In the genomic region with DNA sequence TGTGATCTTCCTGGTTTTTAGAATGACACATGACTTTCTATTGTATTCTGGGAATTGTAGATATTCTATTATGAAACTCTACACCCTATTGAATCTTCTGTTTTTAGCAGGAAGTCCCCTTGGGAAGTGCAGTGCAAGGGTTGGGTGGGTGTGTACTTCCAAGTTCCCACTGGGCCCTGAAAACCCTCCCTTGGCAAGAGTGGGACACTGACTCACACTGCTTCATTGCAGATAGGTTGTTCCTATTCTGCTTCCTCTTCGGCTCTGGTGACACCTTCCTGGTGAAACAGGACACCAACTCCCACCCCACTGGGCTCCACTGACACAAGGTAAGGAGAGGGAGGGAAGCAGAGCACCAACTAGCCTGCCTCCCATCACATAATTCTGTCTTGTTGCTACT, we compare ENCODE assay signal across 14 cellular contexts.
DNase-seq lines count a peak whose midpoint lies in the region; ATAC-seq and TF ChIP-seq lines count a peak whose summit lies in the region.
"Had no signal": no experiment of that assay in that cellular context is flagged by ENCODE, and none has a peak within 500 bp of the region (broad histone marks: within the 10 kb centered on the region; RNA-seq: fewer than 3 reads in every experiment).

No MANE protein-coding gene starts in this region.

- no peak for ATAC-seq in GM21619 (IDR thresholded peaks at IDR 0.05; ENCODE audit: unreplicated experiment)

- TF ChIP-seq POLR2A in breast epithelium (IDR thresholded peaks at IDR 0.05) (no peak), uterus (IDR thresholded peaks at IDR 0.05) (no peak)

- H3K9me3 ChIP-seq in breast epithelium, result no peaks in the 10 kb centered on the region
- no peaks in the 10 kb centered on the region for H3K9me3 ChIP-seq in uterus
- H3K9me3 ChIP-seq in HAP-1, result no peaks in the 10 kb centered on the region

- H3K36me3 Mint-ChIP-seq in MCF 10A (ENCODE audit: insufficient read depth, unreplicated experiment), result no peaks in the 10 kb centered on the region

- POLR2A ChIA-PET in MCF 10A (lab: Yijun Ruan, JAX), result no interaction called here

- DNase-seq in MCF 10A (ENCODE audit: unreplicated experiment), result peak; percentile 61
- no peak for DNase-seq in breast epithelium (ENCODE audit: low spot score in 2 of 2)
- DNase-seq in epithelial cell of esophagus (ENCODE audit: low read depth), result peak; percentile 35
- peak; percentile 91 to 99 for DNase-seq in lung microvascular endothelial cell (ENCODE audit: low read depth in 2 of 2)
- DNase-seq in uterus, result peak; percentile 32 to 61
- no peak for DNase-seq in GF-D8 (lab: John Stamatoyannopoulos, UW)
- DNase-seq in HAP-1 (ENCODE audit: low spot score in 2 of 2), result no peak
- DNase-seq: activated T-cell treated with anti-CD3 and anti-CD28 coated beads, Interleukin-2, amount 50 U/mL, for 24 hours; GOT3; kidney glomerular epithelial cell; NCI-H82; stimulated activated CD4-positive, alpha-beta T cell treated with anti-CD3 and anti-CD28 coated beads, Interleukin-1b, Interleukin-23, amount 100 ng/mL, for 48 hours had no signal

- H3K9me3 Mint-ChIP-seq in MCF 10A (ENCODE audit: unreplicated experiment), result no peaks in the 10 kb centered on the region
- H3K9me3 Mint-ChIP-seq: activated T-cell treated with anti-CD3 and anti-CD28 coated beads, Interleukin-2, amount 50 U/mL, for 24 hours; T-helper 2 cell treated with Interferon-gamma antibody and Interleukin-4, amounts not matched to agents 5 μg/mL and 100 μg/mL, for 36 hours had no signal

- H3K4me1 ChIP-seq in breast epithelium (no peaks in the 10 kb centered on the region), uterus (peaks cover 0 to 2% of the 10 kb centered on the region in 2 donors), HAP-1 (no peaks in the 10 kb centered on the region)

- intact Hi-C loops in MCF 10A (cut with micrococcal nuclease), result no loop called here
- intact Hi-C loops in breast epithelium (cut with DNase I; ENCODE audit: low total_unique reads), result no loop called here
- intact Hi-C loops in uterus (cut with DNase I; ENCODE audit: low total_unique reads), result no loop called here

- peak overlapping the region in 1 of 2 donors; percentile 72 for H3K27ac ChIP-seq in breast epithelium
- H3K27ac ChIP-seq in uterus, result peak overlapping the region; percentile 4 to 46

- no peak overlapping the region for H3K4me3 Mint-ChIP-seq in MCF 10A (ENCODE audit: unreplicated experiment)
- H3K4me3 Mint-ChIP-seq: activated T-cell treated with anti-CD3 and anti-CD28 coated beads, Interleukin-2, amount 50 U/mL, for 24 hours; T-helper 2 cell treated with Interferon-gamma antibody and Interleukin-4, amounts not matched to agents 5 μg/mL and 100 μg/mL, for 36 hours had no signal

- no peaks in the 10 kb centered on the region for H3K27me3 Mint-ChIP-seq in MCF 10A (ENCODE audit: insufficient read depth, unreplicated experiment)

- H3K36me3 ChIP-seq in breast epithelium (no peaks in the 10 kb centered on the region), uterus (no peaks in the 10 kb centered on the region), HAP-1 (replicated peaks) (no peaks in the 10 kb centered on the region)

- H3K4me3 ChIP-seq in breast epithelium, result no peak overlapping the region
- no peak overlapping the region for H3K4me3 ChIP-seq in epithelial cell of esophagus (ENCODE audit: low read length)
- H3K4me3 ChIP-seq in uterus, result no peak overlapping the region
- no peak overlapping the region for H3K4me3 ChIP-seq in HAP-1

- CTCF ChIA-PET in MCF 10A (lab: Yijun Ruan, JAX), result no interaction called here

- peaks cover 8% of the 10 kb centered on the region for H3K4me1 Mint-ChIP-seq in MCF 10A (ENCODE audit: insufficient read depth, unreplicated experiment)

- no peak overlapping the region for H3K27ac Mint-ChIP-seq in MCF 10A (ENCODE audit: low read depth, unreplicated experiment)
- H3K27ac Mint-ChIP-seq: activated T-cell treated with anti-CD3 and anti-CD28 coated beads, Interleukin-2, amount 50 U/mL, for 24 hours; T-helper 2 cell treated with Interferon-gamma antibody and Interleukin-4, amounts not matched to agents 5 μg/mL and 100 μg/mL, for 36 hours had no signal

- BruUV-seq in MCF 10A (replicated peaks; lab: Mats Ljungman, UMichigan), result no TSS peak

- no peaks in the 10 kb centered on the region for H3K27me3 ChIP-seq in breast epithelium
- no peaks in the 10 kb centered on the region for H3K27me3 ChIP-seq in uterus
- no peaks in the 10 kb centered on the region; the same call in none of the 2 replicates for H3K27me3 ChIP-seq in HAP-1 (ENCODE audit: low read depth)

- in situ Hi-C loops in HAP-1 (cut with MboI; ENCODE audit: low sequenced_read_pairs), result no loop called here

- TF ChIP-seq CTCF in MCF 10A (IDR thresholded peaks at IDR 0.05; ENCODE audit: unreplicated experiment), result no peak
- TF ChIP-seq CTCF in breast epithelium (IDR thresholded peaks at IDR 0.05), result no peak
- no peak for TF ChIP-seq CTCF in epithelial cell of esophagus (IDR thresholded peaks at IDR 0.05; ENCODE audit: insufficient read depth, low read depth, low read length, missing control alignments)
- TF ChIP-seq CTCF in uterus (IDR thresholded peaks at IDR 0.05), result no peak

Comparison
In these comparisons a context has a peak if more than half of its experiments do, and no peak if none do; other contexts are left out.
1. DNase-seq: peak in MCF 10A (single experiment), epithelial cell of esophagus (single experiment), lung microvascular endothelial cell (2 of 2) and uterus (2 of 2); none in breast epithelium (0 of 2), GF-D8 (single experiment) and HAP-1 (0 of 2).